25 cellular contexts compared by ENCODE assay signal in genomic region chr3:8452112-8452511, GRCh38.
"Had no signal": no experiment of that assay in that cellular context is flagged by ENCODE, and none has a peak within 500 bp of the region (broad histone marks: within the 10 kb centered on the region; RNA-seq: fewer than 3 reads in every experiment).

No MANE protein-coding gene starts in this region.

- H3K4me3 Mint-ChIP-seq: activated naive CD8-positive, alpha-beta T cell treated with anti-CD3 and anti-CD28 coated beads for 36 hours; activated T-cell treated with anti-CD3 and anti-CD28 coated beads, Interleukin-2, amount 50 U/mL, for 4 hours; natural killer cell treated with Interleukin-12 subunit alpha and Interleukin-12 subunit beta and Interleukin-15 and Interleukin-18, amount 100 ng/mL, for 72 hours; stimulated activated naive CD8-positive, alpha-beta T cell treated with anti-CD3 and anti-CD28 coated beads, Interleukin-15, Interleukin-2, amounts not matched to agents 100 ng/mL and 50 ng/mL, for 24 hours had no signal

- FAIRE-seq: frontal cortex, TTC549 had no signal

- H3K27ac Mint-ChIP-seq: activated naive CD8-positive, alpha-beta T cell treated with anti-CD3 and anti-CD28 coated beads for 36 hours; natural killer cell treated with Interleukin-12 subunit alpha and Interleukin-12 subunit beta and Interleukin-15 and Interleukin-18, amount 100 ng/mL, for 72 hours; stimulated activated naive CD8-positive, alpha-beta T cell treated with anti-CD3 and anti-CD28 coated beads, Interleukin-15, Interleukin-2, amounts not matched to agents 100 ng/mL and 50 ng/mL, for 24 hours had no signal

- H3K4me1 Mint-ChIP-seq: activated naive CD8-positive, alpha-beta T cell treated with anti-CD3 and anti-CD28 coated beads for 36 hours had no signal

- DNase-seq: activated CD4-positive, alpha-beta T cell treated with anti-CD3 and anti-CD28 coated beads for 1 hour; activated CD4-positive, alpha-beta T cell treated with anti-CD3 and anti-CD28 coated beads, Interleukin-2, amount 50 U/mL, for 1 hour; activated naive CD4-positive, alpha-beta T cell treated with Interleukin-2 at 50 U/mL for 16 hours; activated naive CD8-positive, alpha-beta T cell treated with anti-CD3 and anti-CD28 coated beads for 36 hours; activated T-cell treated with anti-CD3 and anti-CD28 coated beads, Interleukin-2, amount 50 U/mL, for 4 hours; amniotic stem cell; effector memory CD4-positive, alpha-beta T cell; glutamatergic neuron; hippocampal formation; left lung; midbrain; right cardiac atrium; stimulated activated CD4-positive, alpha-beta T cell treated with anti-CD3 and anti-CD28 coated beads, Interleukin-1b, Interleukin-23, amount 100 ng/mL, for 48 hours; substantia nigra; T-helper 1 cell; transverse colon; uterus had no signal

- H3K9ac ChIP-seq: parathyroid adenoma had no signal

- H3K27ac ChIP-seq: cardiac muscle cell, left lung, neutrophil, parathyroid adenoma, transverse colon, uterus had no signal

- H3K36me3 ChIP-seq: cardiac muscle cell, left lung, neutrophil, transverse colon, uterus had no signal

- H3K27me3 ChIP-seq: cardiac muscle cell, left lung, neutrophil, transverse colon, uterus had no signal

- H3K9me3 ChIP-seq: left lung, neutrophil, transverse colon, uterus had no signal

- H3K4me3 ChIP-seq: cardiac muscle cell, left lung, skin epidermis, transverse colon, uterus had no signal

- H3K79me2 ChIP-seq: parathyroid adenoma had no signal

- H3K9me3 Mint-ChIP-seq: activated naive CD8-positive, alpha-beta T cell treated with anti-CD3 and anti-CD28 coated beads for 36 hours; activated T-cell treated with anti-CD3 and anti-CD28 coated beads, Interleukin-2, amount 50 U/mL, for 4 hours; natural killer cell treated with Interleukin-12 subunit alpha and Interleukin-12 subunit beta and Interleukin-15 and Interleukin-18, amount 100 ng/mL, for 72 hours; stimulated activated naive CD8-positive, alpha-beta T cell treated with anti-CD3 and anti-CD28 coated beads, Interleukin-15, Interleukin-2, amounts not matched to agents 100 ng/mL and 50 ng/mL, for 24 hours had no signal

- H3K4me1 ChIP-seq: left lung, parathyroid adenoma, transverse colon, uterus had no signal

- H3K36me3 Mint-ChIP-seq: activated naive CD8-positive, alpha-beta T cell treated with anti-CD3 and anti-CD28 coated beads for 36 hours; natural killer cell treated with Interleukin-12 subunit alpha and Interleukin-12 subunit beta and Interleukin-15 and Interleukin-18, amount 100 ng/mL, for 72 hours had no signal

- H2AFZ ChIP-seq: parathyroid adenoma had no signal
